Comparison of ENCODE assay signal across 8 cellular contexts in the genomic region with DNA sequence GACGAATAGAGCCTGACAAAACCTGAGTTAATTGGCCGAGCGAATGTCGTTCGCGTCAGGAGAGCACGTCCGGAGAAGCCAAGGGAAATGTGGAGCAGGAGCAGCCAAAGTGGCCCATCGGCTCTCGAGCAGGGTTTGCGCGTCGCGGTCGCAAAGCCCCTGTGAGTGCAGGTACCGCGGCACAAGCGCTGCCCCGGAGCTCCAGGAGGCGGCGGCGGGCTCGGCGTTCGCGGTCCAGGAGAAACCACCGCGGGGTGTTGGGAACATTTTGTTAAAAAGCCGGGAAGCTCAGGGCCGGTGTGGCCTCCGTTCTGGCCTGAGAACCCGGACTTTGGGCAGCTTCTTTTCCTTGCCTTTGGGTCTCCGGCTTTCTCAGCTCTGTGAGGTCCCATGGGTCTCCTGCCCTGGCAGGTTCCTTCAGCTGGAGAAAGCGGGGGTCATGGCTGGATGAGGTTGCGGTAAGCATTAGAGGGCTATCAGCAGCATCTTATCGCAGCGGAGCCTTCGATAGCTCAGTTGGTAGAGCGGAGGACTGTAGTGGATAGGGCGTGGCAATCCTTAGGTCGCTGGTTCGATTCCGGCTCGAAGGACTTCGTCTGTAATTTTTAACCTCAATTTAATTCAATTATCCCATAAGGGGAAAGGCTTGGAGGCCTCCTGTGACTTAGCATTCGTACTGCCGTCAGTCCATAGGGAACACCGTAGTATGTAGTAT. TPM values are rescaled to one million over a fixed set of nuclear protein-coding genes. Genes with fewer than 3 reads are reported as not detected.
DNase-seq lines count a peak whose midpoint lies in the region; ATAC-seq and TF ChIP-seq lines count a peak whose summit lies in the region.

No MANE protein-coding gene starts in this region.

- H2AFZ ChIP-seq in osteoblast (ENCODE audit: low read length) = peak overlapping the region; percentile 78

- peak; percentile 88 for ATAC-seq in thoracic aorta (ENCODE audit: insufficient number of reproducible peaks, low FRiP score, low read depth)

- peaks cover 2% of the 10 kb centered on the region for H3K79me2 ChIP-seq in osteoblast (ENCODE audit: insufficient read depth, low read length)

- H3K9me3 ChIP-seq in osteoblast (ENCODE audit: low read depth, low read length) (no peaks in the 10 kb centered on the region), thoracic aorta (no peaks in the 10 kb centered on the region)

- H3K27me3 ChIP-seq in osteoblast (ENCODE audit: insufficient read depth, low read length) = no peaks in the 10 kb centered on the region
- H3K27me3 ChIP-seq in thoracic aorta (replicated peaks; ENCODE audit: insufficient read depth) = no peaks in the 10 kb centered on the region

- H3K4me2 ChIP-seq in osteoblast (ENCODE audit: insufficient read depth, low read length) = peak overlapping the region; percentile 96

- peaks cover 3% of the 10 kb centered on the region for H4K20me1 ChIP-seq in osteoblast (ENCODE audit: insufficient read depth, low read length)

- H3K4me1 ChIP-seq in osteoblast (ENCODE audit: insufficient read depth, low read length) (peaks cover 12% of the 10 kb centered on the region), thoracic aorta (ENCODE audit: control insufficient read depth in 1 of 2, low read depth in 2 of 2) (peaks cover 5 to 15% of the 10 kb centered on the region in 2 donors)

- H3K36me3 ChIP-seq in osteoblast (ENCODE audit: insufficient read depth, low read length) (peaks cover 17% of the 10 kb centered on the region), thoracic aorta (peaks cover 12% of the 10 kb centered on the region)

- TF ChIP-seq CTCF in HFF-Myc (IDR thresholded peaks at IDR 0.05; ENCODE audit: low read depth, low read length, missing control alignments) (peak; percentile 33), osteoblast (IDR thresholded peaks at IDR 0.05; ENCODE audit: extremely low read depth, low read depth, low read length) (no peak), thoracic aorta (IDR thresholded peaks at IDR 0.05) (peak; percentile 62)

- H3K4me3 ChIP-seq in GM08714 (ENCODE audit: low read length) = peak overlapping the region; percentile 78
- peak overlapping the region; percentile 87 for H3K4me3 ChIP-seq in HFF-Myc (replicated peaks; ENCODE audit: low read depth, low read length)
- H3K4me3 ChIP-seq in osteoblast (ENCODE audit: insufficient read depth, low read length) = peak overlapping the region; percentile 89
- H3K4me3 ChIP-seq in thoracic aorta = peak overlapping the region; percentile 89

- DNase-seq in HFF-Myc (ENCODE audit: extremely low read depth, low read depth) = peak; percentile 91
- DNase-seq in MV-4-11 (lab: John Stamatoyannopoulos, UW) = peak; percentile 96
- peak; percentile 94 for DNase-seq in SK-N-DZ (ENCODE audit: low spot score)
- DNase-seq in activated naive CD4-positive, alpha-beta T cell treated with anti-CD3 and anti-CD28 coated beads, Interleukin-2, amount 50 U/mL, for 16 hours = peak; percentile 85
- peak; percentile 94 for DNase-seq in glomerular visceral epithelial cell (ENCODE audit: extremely low spot score)
- peak; percentile 97 for DNase-seq in osteoblast (ENCODE audit: insufficient read length, low spot score, missing footprints)
- peak; percentile 65 for DNase-seq in thoracic aorta (ENCODE audit: low spot score)

- H3K27ac ChIP-seq in osteoblast (ENCODE audit: low read depth, low read length) (peak overlapping the region; percentile 86), thoracic aorta (peak overlapping the region; percentile 80 to 87)

RNA-seq across cellular contexts. Expression of a gene that starts 1.0 kb away (rescaled TPM):
- 34.5 and 36.8 TPM in 2 replicates for polyA plus RNA-seq in SK-N-DZ (2014; cell fraction: cytosol; rRNA removed)
- 24.5 and 33.6 TPM in 2 replicates for polyA plus RNA-seq in SK-N-DZ (2014; cell fraction: nucleus; rRNA removed)
- 24.6 and 26.8 TPM in 2 replicates for total RNA-seq in osteoblast
- total RNA-seq in thoracic aorta = 10 to 100 TPM in 1 of 2 donors, 1 to 10 TPM in 1; 7.8 to 10.8 TPM

RNA-seq across cellular contexts. Expression of a gene that starts 17.7 kb away (rescaled TPM):
- polyA plus RNA-seq in SK-N-DZ (2014; cell fraction: cytosol; rRNA removed) = 16.1 and 16.3 TPM in 2 replicates
- polyA plus RNA-seq in SK-N-DZ (2014; cell fraction: nucleus; rRNA removed) = 40.5 and 66.8 TPM in 2 replicates
- total RNA-seq in osteoblast = 50.3 and 50.7 TPM in 2 replicates
- 10 to 100 TPM; 68.2 to 84.4 TPM for total RNA-seq in thoracic aorta

RNA-seq across cellular contexts. Expression of a gene that starts 21.0 kb away (rescaled TPM):
- 168 and 322 TPM in 2 replicates for polyA plus RNA-seq in SK-N-DZ (2014; cell fraction: cytosol; rRNA removed)
- 122 and 126 TPM in 2 replicates for polyA plus RNA-seq in SK-N-DZ (2014; cell fraction: nucleus; rRNA removed)
- total RNA-seq in osteoblast (202 and 235 TPM in 2 replicates), thoracic aorta (100 to 1,000 TPM; 147 to 272 TPM)

RNA-seq across cellular contexts. Expression of a gene that starts 28.0 kb away (rescaled TPM):
- polyA plus RNA-seq in SK-N-DZ (2014; cell fraction: cytosol; rRNA removed) = 17.8 and 47.2 TPM in 2 replicates
- polyA plus RNA-seq in SK-N-DZ (2014; cell fraction: nucleus; rRNA removed) = 56.5 and 59.9 TPM in 2 replicates
- total RNA-seq in osteoblast (137 and 138 TPM in 2 replicates), thoracic aorta (100 to 1,000 TPM; 231 to 309 TPM)

RNA-seq across cellular contexts. Expression of a gene that starts 36.1 kb away (rescaled TPM):
- polyA plus RNA-seq in SK-N-DZ (2014; cell fraction: cytosol; rRNA removed) = 4.9 and 7.8 TPM in 2 replicates
- 6.1 and 12.6 TPM in 2 replicates for polyA plus RNA-seq in SK-N-DZ (2014; cell fraction: nucleus; rRNA removed)
- total RNA-seq in osteoblast (0.29 and 0.36 TPM in 2 replicates), thoracic aorta (1 to 10 TPM; 1.5 to 2.6 TPM)

Comparison
In these comparisons a context has a peak if more than half of its experiments do, and no peak if none do; other contexts are left out.
1. Peak in every context shown above with its lines: DNase-seq, ATAC-seq, H3K4me3 ChIP-seq and H3K27ac ChIP-seq.